Comparison of ENCODE assay signal across 12 cellular contexts in the genomic region with DNA sequence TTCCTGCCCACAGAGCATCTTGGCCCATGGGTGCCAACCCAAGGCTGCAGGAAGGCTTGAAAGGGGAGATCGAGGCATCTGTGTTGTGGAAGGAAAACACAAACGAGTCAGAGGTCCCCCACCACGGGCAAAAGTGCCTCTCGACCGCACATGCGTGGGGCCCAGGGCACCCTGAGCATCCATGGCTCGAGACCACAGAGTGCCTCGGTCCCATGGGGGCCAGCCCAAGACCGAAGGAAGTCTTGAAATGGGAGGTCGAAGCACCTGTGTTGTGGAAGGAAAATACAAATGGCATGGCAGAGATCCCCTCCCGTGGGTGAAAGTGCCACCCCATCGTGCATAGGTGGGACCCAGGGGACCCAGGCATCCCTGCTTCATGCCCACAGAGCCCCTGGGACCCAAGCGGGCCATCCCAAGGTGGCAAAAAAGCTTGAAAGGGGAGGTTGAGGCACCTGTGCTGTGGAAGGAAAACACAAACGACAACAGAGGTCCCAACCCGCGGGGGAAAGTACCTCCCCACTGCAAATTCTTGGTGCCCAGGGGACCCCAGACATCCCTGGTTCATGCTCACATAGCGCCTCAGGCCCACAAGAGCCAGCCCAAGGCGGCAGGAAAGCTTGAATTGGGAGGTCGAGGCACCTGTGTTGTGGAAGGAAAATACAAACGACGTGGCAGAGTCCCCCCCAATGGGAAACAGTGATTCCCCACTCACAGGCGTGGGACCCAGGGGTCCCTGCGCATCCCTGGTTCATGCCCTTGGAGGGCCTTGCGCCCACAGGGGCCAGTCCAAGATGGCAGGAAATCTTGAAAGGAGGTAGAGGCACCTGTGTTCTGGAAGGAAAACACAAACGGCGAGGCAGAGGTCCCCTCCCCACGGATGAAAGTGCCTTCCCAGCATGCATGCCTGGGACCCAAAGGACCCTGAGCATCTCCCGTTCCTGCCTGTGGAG.
DNase-seq lines count a peak whose midpoint lies in the region; ATAC-seq and TF ChIP-seq lines count a peak whose summit lies in the region.
"Had no signal": no experiment of that assay in that cellular context is flagged by ENCODE, and none has a peak within 500 bp of the region (broad histone marks: within the 10 kb centered on the region; RNA-seq: fewer than 3 reads in every experiment).

No MANE protein-coding gene starts in this region.

- TF ChIP-seq CTCF in natural killer cell (IDR thresholded peaks at IDR 0.05), result no peak
- no peak for TF ChIP-seq CTCF in dorsolateral prefrontal cortex (IDR thresholded peaks at IDR 0.05 in 54 of 56, conservative IDR thresholded peaks at IDR 0.05 in 2 of 56; ENCODE audit: low read depth in 1 of 56, partially characterized antibody in 56 of 56)
- no peak for TF ChIP-seq CTCF in mesothelial cell of epicardium (IDR thresholded peaks at IDR 0.05; ENCODE audit: unreplicated experiment)
- no peak for TF ChIP-seq CTCF in uterus (IDR thresholded peaks at IDR 0.05)
- no peak for TF ChIP-seq CTCF in gastroesophageal sphincter (IDR thresholded peaks at IDR 0.05)

- no peak overlapping the region for H3K27ac ChIP-seq in dorsolateral prefrontal cortex
- H3K27ac ChIP-seq in uterus, result no peak overlapping the region
- no peak overlapping the region for H3K27ac ChIP-seq in gastroesophageal sphincter

- H3K27me3 Mint-ChIP-seq in natural killer cell (ENCODE audit: low read depth in 2 of 2) (no peaks in the 10 kb centered on the region), mesothelial cell of epicardium (ENCODE audit: low read depth) (no peaks in the 10 kb centered on the region)
- H3K27me3 Mint-ChIP-seq in natural killer cell treated with Interleukin-12 subunit alpha and Interleukin-12 subunit beta and Interleukin-15 and Interleukin-18, amount 100 ng/mL, for 72 hours, result no peaks in the 10 kb centered on the region
- H3K27me3 Mint-ChIP-seq: activated T-helper 17 cell treated with anti-CD3 and anti-CD28 coated beads, Interleukin-2, amount 50 U/mL, for 72 hours had no signal

- H3K27me3 ChIP-seq in dorsolateral prefrontal cortex (peaks cover 0 to 65% (median 8%) of the 10 kb centered on the region in 45 donors), uterus (no peaks in the 10 kb centered on the region), gastroesophageal sphincter (peaks cover 53% of the 10 kb centered on the region)

- TF ChIP-seq EP300 in gastroesophageal sphincter (IDR thresholded peaks at IDR 0.05), result no peak

- WGBS in gastroesophageal sphincter (ENCODE audit: low coverage in 1 of 2), 2 donors, result 72 to 88% methylated on average over 5 to 17 of the region's 28 CpGs

- H3K4me3 Mint-ChIP-seq in natural killer cell (no peak overlapping the region), mesothelial cell of epicardium (no peak overlapping the region)
- H3K4me3 Mint-ChIP-seq in natural killer cell treated with Interleukin-12 subunit alpha and Interleukin-12 subunit beta and Interleukin-15 and Interleukin-18, amount 100 ng/mL, for 72 hours, result no peak overlapping the region
- H3K4me3 Mint-ChIP-seq: activated T-helper 17 cell treated with anti-CD3 and anti-CD28 coated beads, Interleukin-2, amount 50 U/mL, for 72 hours; nephron progenitor cell had no signal

- no peak overlapping the region for H3K4me3 ChIP-seq in dorsolateral prefrontal cortex
- no peak overlapping the region for H3K4me3 ChIP-seq in uterus
- H3K4me3 ChIP-seq in gastroesophageal sphincter, result no peak overlapping the region

- TF ChIP-seq POLR2A in uterus (IDR thresholded peaks at IDR 0.05) (no peak), gastroesophageal sphincter (IDR thresholded peaks at IDR 0.05) (no peak)

- peaks cover 0 to 12% of the 10 kb centered on the region in 2 donors for H3K9me3 Mint-ChIP-seq in natural killer cell
- no peaks in the 10 kb centered on the region for H3K9me3 Mint-ChIP-seq in natural killer cell treated with Interleukin-12 subunit alpha and Interleukin-12 subunit beta and Interleukin-15 and Interleukin-18, amount 100 ng/mL, for 72 hours
- H3K9me3 Mint-ChIP-seq in mesothelial cell of epicardium, result peaks cover 4% of the 10 kb centered on the region

- no peaks in the 10 kb centered on the region for H3K4me1 Mint-ChIP-seq in natural killer cell
- H3K4me1 Mint-ChIP-seq in natural killer cell treated with Interleukin-12 subunit alpha and Interleukin-12 subunit beta and Interleukin-15 and Interleukin-18, amount 100 ng/mL, for 72 hours (ENCODE audit: low read depth in 2 of 2), result no peaks in the 10 kb centered on the region
- H3K4me1 Mint-ChIP-seq in mesothelial cell of epicardium, result no peaks in the 10 kb centered on the region
- H3K4me1 Mint-ChIP-seq: activated T-helper 17 cell treated with anti-CD3 and anti-CD28 coated beads, Interleukin-2, amount 50 U/mL, for 72 hours; nephron progenitor cell had no signal

- intact Hi-C loops in natural killer cell (cut with micrococcal nuclease) (no loop called here), dorsolateral prefrontal cortex (cut with DNase I) (no loop called here), uterus (cut with DNase I; ENCODE audit: low total_unique reads) (no loop called here)

- ATAC-seq in natural killer cell (no peak), gastroesophageal sphincter (no peak), HG02571 (IDR thresholded peaks at IDR 0.05; ENCODE audit: unreplicated experiment) (no peak)
- no peak for ATAC-seq in natural killer cell treated with Interleukin-12 subunit alpha and Interleukin-12 subunit beta and Interleukin-15 and Interleukin-18, amount 100 ng/mL, for 72 hours
- ATAC-seq: activated T-helper 17 cell treated with anti-CD3 and anti-CD28 coated beads, Interleukin-2, amount 50 U/mL, for 72 hours had no signal

- no peaks in the 10 kb centered on the region for H3K36me3 Mint-ChIP-seq in natural killer cell
- peaks cover 8% of the 10 kb centered on the region for H3K36me3 Mint-ChIP-seq in natural killer cell treated with Interleukin-12 subunit alpha and Interleukin-12 subunit beta and Interleukin-15 and Interleukin-18, amount 100 ng/mL, for 72 hours
- peaks cover 2% of the 10 kb centered on the region for H3K36me3 Mint-ChIP-seq in mesothelial cell of epicardium

- H3K4me1 ChIP-seq in uterus (no peaks in the 10 kb centered on the region), gastroesophageal sphincter (no peaks in the 10 kb centered on the region)

- no peaks in the 10 kb centered on the region for H3K36me3 ChIP-seq in uterus
- no peaks in the 10 kb centered on the region for H3K36me3 ChIP-seq in gastroesophageal sphincter

- DNase-seq in natural killer cell (peak; percentile 7), dorsolateral prefrontal cortex (peak in 9 of 10 donors; percentile 1 to 33 (median 13)), mesothelial cell of epicardium (ENCODE audit: low spot score in 2 of 2, unreplicated experiment in 2 of 2) (peak; percentile 6 to 13), uterus (peak; percentile 3 to 9), C1 segment of cervical spinal cord (lab: John Stamatoyannopoulos, UW) (no peak)
- DNase-seq in natural killer cell treated with Interleukin-12 subunit alpha and Interleukin-12 subunit beta and Interleukin-15 and Interleukin-18, amount 100 ng/mL, for 72 hours (ENCODE audit: low spot score), result no peak
- DNase-seq: IMR-90, NCI-H748 treated with DMSO at 0.1 percent for 48 hours, nephron progenitor cell had no signal

- H3K27ac Mint-ChIP-seq in natural killer cell (no peak overlapping the region), mesothelial cell of epicardium (no peak overlapping the region)
- H3K27ac Mint-ChIP-seq in natural killer cell treated with Interleukin-12 subunit alpha and Interleukin-12 subunit beta and Interleukin-15 and Interleukin-18, amount 100 ng/mL, for 72 hours, result no peak overlapping the region
- H3K27ac Mint-ChIP-seq: activated T-helper 17 cell treated with anti-CD3 and anti-CD28 coated beads, Interleukin-2, amount 50 U/mL, for 72 hours; nephron progenitor cell had no signal

- H3K9me3 ChIP-seq in uterus (no peaks in the 10 kb centered on the region), gastroesophageal sphincter (peaks cover 0 to 100% (median 0%) of the 10 kb centered on the region in 3 donors)

Comparison
In these comparisons a context has a peak if more than half of its experiments do, and no peak if none do; other contexts are left out.
1. DNase-seq: peak in natural killer cell (single experiment), dorsolateral prefrontal cortex (9 of 10), mesothelial cell of epicardium (2 of 2) and uterus (2 of 2); none in natural killer cell treated with Interleukin-12 subunit alpha and Interleukin-12 subunit beta and Interleukin-15 and Interleukin-18, amount 100 ng/mL, for 72 hours (single experiment) and C1 segment of cervical spinal cord (0 of 14).